In genomic region chr15:50256188-50257041, GRCh38 we compare ENCODE assay signal across 1 cellular context.
TF ChIP-seq lines count a peak whose summit lies in the region.

No MANE protein-coding gene starts in this region.

TF ChIP-seq in HepG2, 621 proteins besides CTCF, POLR2A, EP300 and RAD21:
- TF ChIP-seq ZZZ3 (CRISPR knock-in tag; IDR thresholded peaks at IDR 0.05; ENCODE audit: borderline replicate concordance) (no peak), ZNF724P (CRISPR knock-in tag; IDR thresholded peaks at IDR 0.05; ENCODE audit: borderline replicate concordance) (no peak), MAFF (IDR thresholded peaks at IDR 0.05; ENCODE audit: low read depth, low read length) (peak; percentile 46), HDAC1 (CRISPR knock-in tag; IDR thresholded peaks at IDR 0.05) (no peak), SOX13 (IDR thresholded peaks at IDR 0.05) (no peak), SOX13 (CRISPR knock-in tag; conservative IDR thresholded peaks at IDR 0.05 in 1 of 2, IDR thresholded peaks at IDR 0.05 in 1 of 2) (no peak), ZNF567 (CRISPR knock-in tag; IDR thresholded peaks at IDR 0.05; ENCODE audit: borderline replicate concordance) (no peak), CBFB (CRISPR knock-in tag; IDR thresholded peaks at IDR 0.05) (no peak), SIX1 (CRISPR knock-in tag; IDR thresholded peaks at IDR 0.05; ENCODE audit: borderline replicate concordance) (peak; percentile 90; the same call in 1 of the 2 replicates), SIX4 (CRISPR knock-in tag; IDR thresholded peaks at IDR 0.05) (peak; percentile 75), CSRNP1 (CRISPR knock-in tag; IDR thresholded peaks at IDR 0.05) (no peak), CEBPB (IDR thresholded peaks at IDR 0.05; ENCODE audit: borderline replicate concordance, low read depth, low read length) (no peak), ZSCAN25 (CRISPR knock-in tag; IDR thresholded peaks at IDR 0.05) (peak; percentile 67; the same call in 1 of the 2 replicates), FOSL2 (CRISPR knock-in tag; IDR thresholded peaks at IDR 0.05) (peak; percentile 44; the same call in 1 of the 2 replicates), KDM3A (CRISPR knock-in tag; IDR thresholded peaks at IDR 0.05; ENCODE audit: low read depth) (no peak), MAFK (conservative IDR thresholded peaks at IDR 0.05 in 1 of 2, IDR thresholded peaks at IDR 0.05 in 1 of 2; ENCODE audit: low read length in 2 of 2) (peak; percentile 58 to 70)
